In genomic region chrY:24107316-24107715, GRCh38 we compare ENCODE assay signal across 14 cellular contexts. TPM values are rescaled to one million over a fixed set of nuclear protein-coding genes. Genes with fewer than 3 reads are reported as not detected.
"Had no signal": no experiment of that assay in that cellular context is flagged by ENCODE, and none has a peak within 500 bp of the region (broad histone marks: within the 10 kb centered on the region; RNA-seq: fewer than 3 reads in every experiment).

No MANE protein-coding gene starts in this region.

RNA-seq across cellular contexts. Expression of gene CDY1B, which starts 59.5 kb away (rescaled TPM):
- total RNA-seq: stomach, subcutaneous adipose tissue, suprapubic skin, temporal lobe, thoracic aorta, thyroid gland, tibial nerve, transverse colon, upper lobe of left lung, upper lobe of right lung, ureter, urinary bladder, uterus, vagina had no signal
